Comparison of ENCODE assay signal across 1 cellular context in the genomic region with DNA sequence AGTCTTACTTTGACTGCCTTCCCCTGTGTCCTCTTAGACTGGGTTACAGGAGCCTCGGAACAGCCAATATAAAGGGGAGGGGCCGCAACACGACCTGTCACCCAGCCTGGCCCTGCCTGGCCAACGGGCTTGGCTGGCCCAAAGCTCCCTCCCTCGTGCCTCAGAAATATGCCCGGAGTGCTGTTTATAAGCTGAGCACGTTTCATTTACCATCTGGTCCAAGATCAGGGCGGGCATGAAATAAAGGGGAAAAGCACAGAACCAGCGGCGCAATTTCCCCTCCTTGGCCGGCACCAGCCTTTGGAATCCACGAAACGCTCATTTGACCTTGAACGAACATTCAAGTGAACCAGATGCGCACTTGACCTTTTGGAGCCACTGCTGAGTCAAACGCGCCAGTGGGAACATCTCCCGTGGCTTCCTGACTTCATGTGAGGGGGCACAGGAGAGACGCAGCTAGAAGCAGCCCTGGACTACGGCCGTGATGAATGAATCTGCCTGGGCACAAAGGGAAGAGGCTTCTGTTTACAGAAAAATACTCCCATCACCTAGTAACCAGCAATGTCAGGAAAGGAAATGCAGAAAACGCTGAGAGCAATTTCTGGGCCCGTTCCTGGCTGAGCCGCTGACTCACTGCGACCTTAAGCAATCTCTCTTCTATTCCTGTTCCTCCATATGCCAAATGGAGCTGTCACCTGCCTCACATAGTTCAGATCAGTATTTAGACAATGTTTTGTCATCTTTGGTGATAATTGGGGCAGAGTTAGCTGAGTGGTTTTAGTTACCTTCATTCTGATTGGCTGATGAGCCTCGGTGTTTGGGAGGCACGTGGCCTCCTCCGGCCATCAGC.
TF ChIP-seq lines count a peak whose summit lies in the region.

No MANE protein-coding gene starts in this region.

TF ChIP-seq in K562, 482 proteins besides CTCF, POLR2A, EP300 and RAD21 (continued from another document):
- TF ChIP-seq, protein P1, sequence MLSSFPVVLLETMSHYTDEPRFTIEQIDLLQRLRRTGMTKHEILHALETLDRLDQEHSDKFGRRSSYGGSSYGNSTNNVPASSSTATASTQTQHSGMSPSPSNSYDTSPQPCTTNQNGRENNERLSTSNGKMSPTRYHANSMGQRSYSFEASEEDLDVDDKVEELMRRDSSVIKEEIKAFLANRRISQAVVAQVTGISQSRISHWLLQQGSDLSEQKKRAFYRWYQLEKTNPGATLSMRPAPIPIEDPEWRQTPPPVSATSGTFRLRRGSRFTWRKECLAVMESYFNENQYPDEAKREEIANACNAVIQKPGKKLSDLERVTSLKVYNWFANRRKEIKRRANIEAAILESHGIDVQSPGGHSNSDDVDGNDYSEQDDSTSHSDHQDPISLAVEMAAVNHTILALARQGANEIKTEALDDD (IDR thresholded peaks at IDR 0.05), result no peak
- TF ChIP-seq NRF1 (conservative IDR thresholded peaks at IDR 0.05 in 1 of 2, IDR thresholded peaks at IDR 0.05 in 1 of 2) (0 out of 4 replicates have a peak, but pooled peaks of 1 of the 2 experiments have one; percentile 15), DPF2 (IDR thresholded peaks at IDR 0.05) (0 out of 2 replicates have a peak, but pooled peaks have one; percentile 61), FOXJ3 (CRISPR knock-in tag; IDR thresholded peaks at IDR 0.05) (peak; percentile 71; the same call in 1 of the 2 replicates), LEF1 (IDR thresholded peaks at IDR 0.05) (0 out of 2 replicates have a peak, but pooled peaks have one; percentile 30), NFE2 (IDR thresholded peaks at IDR 0.05; ENCODE audit: low read depth) (peak; percentile 77), MEF2D (tag; conservative IDR thresholded peaks at IDR 0.05; ENCODE audit: low read depth) (0 out of 2 replicates have a peak, but pooled peaks have one; percentile 66), NCOA4 (IDR thresholded peaks at IDR 0.05; ENCODE audit: partially characterized antibody) (no peak), JUND (IDR thresholded peaks at IDR 0.05; ENCODE audit: borderline replicate concordance, low read depth, low read length) (peak; percentile 77; the same call in 1 of the 2 replicates), JUND (tag; IDR thresholded peaks at IDR 0.05; ENCODE audit: borderline replicate concordance, low read depth, low read length) (peak; percentile 38; the same call in 1 of the 3 replicates), ESRRB (CRISPR knock-in tag; IDR thresholded peaks at IDR 0.05; ENCODE audit: borderline replicate concordance) (no peak), MYBL2 (IDR thresholded peaks at IDR 0.05; ENCODE audit: low read depth) (no peak), MYBL2 (CRISPR knock-in tag; IDR thresholded peaks at IDR 0.05; ENCODE audit: borderline replicate concordance) (no peak), FOSL1 (tag; conservative IDR thresholded peaks at IDR 0.05) (peak; percentile 79), ZNF23 (CRISPR knock-in tag; IDR thresholded peaks at IDR 0.05) (no peak), ZNF316 (IDR thresholded peaks at IDR 0.05) (0 out of 2 replicates have a peak, but pooled peaks have one; percentile 39), NR2C1 (IDR thresholded peaks at IDR 0.05) (peak; percentile 55), NR2C1 (tag; IDR thresholded peaks at IDR 0.05) (peak; percentile 30; the same call in 1 of the 2 replicates), MTA1 (IDR thresholded peaks at IDR 0.05; ENCODE audit: borderline replicate concordance) (no peak), SMARCA4 (IDR thresholded peaks at IDR 0.05) (peak; percentile 45; the same call in 1 of the 2 replicates), SOX6 (IDR thresholded peaks at IDR 0.05) (0 out of 2 replicates have a peak, but pooled peaks have one; percentile 53)
- TF ChIP-seq, protein P2, sequence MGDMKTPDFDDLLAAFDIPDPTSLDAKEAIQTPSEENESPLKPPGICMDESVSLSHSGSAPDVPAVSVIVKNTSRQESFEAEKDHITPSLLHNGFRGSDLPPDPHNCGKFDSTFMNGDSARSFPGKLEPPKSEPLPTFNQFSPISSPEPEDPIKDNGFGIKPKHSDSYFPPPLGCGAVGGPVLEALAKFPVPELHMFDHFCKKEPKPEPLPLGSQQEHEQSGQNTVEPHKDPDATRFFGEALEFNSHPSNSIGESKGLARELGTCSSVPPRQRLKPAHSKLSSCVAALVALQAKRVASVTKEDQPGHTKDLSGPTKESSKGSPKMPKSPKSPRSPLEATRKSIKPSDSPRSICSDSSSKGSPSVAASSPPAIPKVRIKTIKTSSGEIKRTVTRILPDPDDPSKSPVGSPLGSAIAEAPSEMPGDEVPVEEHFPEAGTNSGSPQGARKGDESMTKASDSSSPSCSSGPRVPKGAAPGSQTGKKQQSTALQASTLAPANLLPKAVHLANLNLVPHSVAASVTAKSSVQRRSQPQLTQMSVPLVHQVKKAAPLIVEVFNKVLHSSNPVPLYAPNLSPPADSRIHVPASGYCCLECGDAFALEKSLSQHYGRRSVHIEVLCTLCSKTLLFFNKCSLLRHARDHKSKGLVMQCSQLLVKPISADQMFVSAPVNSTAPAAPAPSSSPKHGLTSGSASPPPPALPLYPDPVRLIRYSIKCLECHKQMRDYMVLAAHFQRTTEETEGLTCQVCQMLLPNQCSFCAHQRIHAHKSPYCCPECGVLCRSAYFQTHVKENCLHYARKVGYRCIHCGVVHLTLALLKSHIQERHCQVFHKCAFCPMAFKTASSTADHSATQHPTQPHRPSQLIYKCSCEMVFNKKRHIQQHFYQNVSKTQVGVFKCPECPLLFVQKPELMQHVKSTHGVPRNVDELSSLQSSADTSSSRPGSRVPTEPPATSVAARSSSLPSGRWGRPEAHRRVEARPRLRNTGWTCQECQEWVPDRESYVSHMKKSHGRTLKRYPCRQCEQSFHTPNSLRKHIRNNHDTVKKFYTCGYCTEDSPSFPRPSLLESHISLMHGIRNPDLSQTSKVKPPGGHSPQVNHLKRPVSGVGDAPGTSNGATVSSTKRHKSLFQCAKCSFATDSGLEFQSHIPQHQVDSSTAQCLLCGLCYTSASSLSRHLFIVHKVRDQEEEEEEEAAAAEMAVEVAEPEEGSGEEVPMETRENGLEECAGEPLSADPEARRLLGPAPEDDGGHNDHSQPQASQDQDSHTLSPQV (IDR thresholded peaks at IDR 0.05), result peak; percentile 83
- TF ChIP-seq, protein P3, sequence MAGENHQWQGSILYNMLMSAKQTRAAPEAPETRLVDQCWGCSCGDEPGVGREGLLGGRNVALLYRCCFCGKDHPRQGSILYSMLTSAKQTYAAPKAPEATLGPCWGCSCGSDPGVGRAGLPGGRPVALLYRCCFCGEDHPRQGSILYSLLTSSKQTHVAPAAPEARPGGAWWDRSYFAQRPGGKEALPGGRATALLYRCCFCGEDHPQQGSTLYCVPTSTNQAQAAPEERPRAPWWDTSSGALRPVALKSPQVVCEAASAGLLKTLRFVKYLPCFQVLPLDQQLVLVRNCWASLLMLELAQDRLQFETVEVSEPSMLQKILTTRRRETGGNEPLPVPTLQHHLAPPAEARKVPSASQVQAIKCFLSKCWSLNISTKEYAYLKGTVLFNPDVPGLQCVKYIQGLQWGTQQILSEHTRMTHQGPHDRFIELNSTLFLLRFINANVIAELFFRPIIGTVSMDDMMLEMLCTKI (IDR thresholded peaks at IDR 0.05; ENCODE audit: partially characterized antibody), result no peak
- TF ChIP-seq, protein P4, sequence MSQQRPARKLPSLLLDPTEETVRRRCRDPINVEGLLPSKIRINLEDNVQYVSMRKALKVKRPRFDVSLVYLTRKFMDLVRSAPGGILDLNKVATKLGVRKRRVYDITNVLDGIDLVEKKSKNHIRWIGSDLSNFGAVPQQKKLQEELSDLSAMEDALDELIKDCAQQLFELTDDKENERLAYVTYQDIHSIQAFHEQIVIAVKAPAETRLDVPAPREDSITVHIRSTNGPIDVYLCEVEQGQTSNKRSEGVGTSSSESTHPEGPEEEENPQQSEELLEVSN (IDR thresholded peaks at IDR 0.05; ENCODE audit: borderline replicate concordance in 1 of 2, extremely low read depth in 1 of 2, insufficient read depth in 1 of 2, insufficient read length in 1 of 2, low read depth in 1 of 2, low read length in 1 of 2, poor library complexity in 1 of 2, severe bottlenecking in 1 of 2), result peak; percentile 58 to 73
- TF ChIP-seq, protein P5, sequence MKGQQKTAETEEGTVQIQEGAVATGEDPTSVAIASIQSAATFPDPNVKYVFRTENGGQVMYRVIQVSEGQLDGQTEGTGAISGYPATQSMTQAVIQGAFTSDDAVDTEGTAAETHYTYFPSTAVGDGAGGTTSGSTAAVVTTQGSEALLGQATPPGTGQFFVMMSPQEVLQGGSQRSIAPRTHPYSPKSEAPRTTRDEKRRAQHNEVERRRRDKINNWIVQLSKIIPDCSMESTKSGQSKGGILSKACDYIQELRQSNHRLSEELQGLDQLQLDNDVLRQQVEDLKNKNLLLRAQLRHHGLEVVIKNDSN (CRISPR knock-in tag; IDR thresholded peaks at IDR 0.05), result peak; percentile 84
- TF ChIP-seq, protein P6, sequence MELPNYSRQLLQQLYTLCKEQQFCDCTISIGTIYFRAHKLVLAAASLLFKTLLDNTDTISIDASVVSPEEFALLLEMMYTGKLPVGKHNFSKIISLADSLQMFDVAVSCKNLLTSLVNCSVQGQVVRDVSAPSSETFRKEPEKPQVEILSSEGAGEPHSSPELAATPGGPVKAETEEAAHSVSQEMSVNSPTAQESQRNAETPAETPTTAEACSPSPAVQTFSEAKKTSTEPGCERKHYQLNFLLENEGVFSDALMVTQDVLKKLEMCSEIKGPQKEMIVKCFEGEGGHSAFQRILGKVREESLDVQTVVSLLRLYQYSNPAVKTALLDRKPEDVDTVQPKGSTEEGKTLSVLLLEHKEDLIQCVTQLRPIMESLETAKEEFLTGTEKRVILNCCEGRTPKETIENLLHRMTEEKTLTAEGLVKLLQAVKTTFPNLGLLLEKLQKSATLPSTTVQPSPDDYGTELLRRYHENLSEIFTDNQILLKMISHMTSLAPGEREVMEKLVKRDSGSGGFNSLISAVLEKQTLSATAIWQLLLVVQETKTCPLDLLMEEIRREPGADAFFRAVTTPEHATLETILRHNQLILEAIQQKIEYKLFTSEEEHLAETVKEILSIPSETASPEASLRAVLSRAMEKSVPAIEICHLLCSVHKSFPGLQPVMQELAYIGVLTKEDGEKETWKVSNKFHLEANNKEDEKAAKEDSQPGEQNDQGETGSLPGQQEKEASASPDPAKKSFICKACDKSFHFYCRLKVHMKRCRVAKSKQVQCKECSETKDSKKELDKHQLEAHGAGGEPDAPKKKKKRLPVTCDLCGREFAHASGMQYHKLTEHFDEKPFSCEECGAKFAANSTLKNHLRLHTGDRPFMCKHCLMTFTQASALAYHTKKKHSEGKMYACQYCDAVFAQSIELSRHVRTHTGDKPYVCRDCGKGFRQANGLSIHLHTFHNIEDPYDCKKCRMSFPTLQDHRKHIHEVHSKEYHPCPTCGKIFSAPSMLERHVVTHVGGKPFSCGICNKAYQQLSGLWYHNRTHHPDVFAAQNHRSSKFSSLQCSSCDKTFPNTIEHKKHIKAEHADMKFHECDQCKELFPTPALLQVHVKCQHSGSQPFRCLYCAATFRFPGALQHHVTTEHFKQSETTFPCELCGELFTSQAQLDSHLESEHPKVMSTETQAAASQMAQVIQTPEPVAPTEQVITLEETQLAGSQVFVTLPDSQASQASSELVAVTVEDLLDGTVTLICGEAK (IDR thresholded peaks at IDR 0.05), result 0 out of 2 replicates have a peak, but pooled peaks have one; percentile 17
- TF ChIP-seq, protein P6 (CRISPR knock-in tag; IDR thresholded peaks at IDR 0.05), result no peak
